9 cellular contexts compared by ENCODE assay signal in the genomic region with DNA sequence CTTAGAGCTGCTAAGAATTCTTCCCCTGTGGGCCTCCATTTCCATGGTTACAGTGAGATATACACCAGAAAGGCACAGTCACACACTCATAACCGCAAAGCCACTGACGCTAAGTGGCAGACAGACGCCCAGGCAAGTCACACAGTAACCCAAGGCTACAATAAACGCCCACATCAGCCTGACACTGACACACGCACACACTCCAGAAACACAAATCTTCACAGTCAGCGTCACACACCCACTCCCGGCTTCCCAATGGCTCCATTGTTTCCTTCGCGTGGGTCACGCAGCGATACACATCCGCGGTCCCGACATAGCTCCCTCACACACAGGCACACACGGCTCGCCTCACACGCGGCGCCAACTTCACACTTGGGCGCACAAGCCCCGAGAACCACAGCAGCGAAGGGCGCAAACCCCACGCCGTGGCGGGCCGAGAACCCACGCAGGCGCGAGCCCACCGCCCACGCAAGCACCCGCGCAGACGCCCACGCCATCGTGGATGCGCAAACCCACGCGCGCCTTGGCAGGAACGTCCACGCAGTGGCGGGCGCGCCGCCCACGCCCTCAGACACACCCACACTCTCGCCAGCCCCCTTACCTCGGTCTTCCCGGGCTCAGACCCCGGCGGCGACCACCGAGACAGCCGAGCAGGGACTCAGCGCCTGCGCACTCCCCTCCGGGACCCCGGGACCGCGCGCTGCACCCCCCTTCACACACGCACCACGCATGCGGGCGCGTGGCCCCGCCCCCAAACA. TPM values are rescaled to one million over a fixed set of nuclear protein-coding genes. Genes with fewer than 3 reads are reported as not detected.
A peak's percentile ranks its signal among the peaks of the same experiment; 100 is the strongest.
DNase-seq lines count a peak whose midpoint lies in the region; ATAC-seq lines count a peak whose summit lies in the region.
"Had no signal": no experiment of that assay in that cellular context is flagged by ENCODE, and none has a peak within 500 bp of the region (broad histone marks: within the 10 kb centered on the region; RNA-seq: fewer than 3 reads in every experiment).

A gene (minus strand): TSS at position 675 of the 758 bp plus-strand sequence. CDS start 14,975 bp downstream, outside the sequence.

- 2% methylated on average over 58 of the region's 69 CpGs for WGBS in mesenchymal stem cell

- peak within 1 kb of the TSS; percentile 74 for H2BK5ac ChIP-seq in mesenchymal stem cell (ENCODE audit: low read depth, low read length, poor library complexity, severe bottlenecking)

- peak within 1 kb of the TSS; percentile 68 to 77 for H3K4ac ChIP-seq in mesenchymal stem cell (ENCODE audit: low read depth in 1 of 2, low read length in 2 of 2)

- no peak for ATAC-seq in HG02938 (IDR thresholded peaks at IDR 0.05; ENCODE audit: unreplicated experiment)
- no peak for ATAC-seq in GM21390 (IDR thresholded peaks at IDR 0.05; ENCODE audit: unreplicated experiment)

- H3K27ac ChIP-seq in mesenchymal stem cell (ENCODE audit: low read length, poor library complexity, severe bottlenecking): peak within 1 kb of the TSS; percentile 85

- peak within 1 kb of the TSS; percentile 94 for H4K8ac ChIP-seq in mesenchymal stem cell (ENCODE audit: low read length)

- peak within 1 kb of the TSS; percentile 49 to 65 for H2BK12ac ChIP-seq in mesenchymal stem cell (ENCODE audit: low read length in 2 of 2)

- no peak within 1 kb of the TSS for H2AK5ac ChIP-seq in mesenchymal stem cell (ENCODE audit: low read length, severe bottlenecking)

- H3K23ac ChIP-seq in mesenchymal stem cell (ENCODE audit: low read length in 2 of 2): peak within 1 kb of the TSS; percentile 20 to 96

- peaks cover 34% of the 10 kb centered on the region for H3K9me3 ChIP-seq in mesenchymal stem cell (ENCODE audit: control insufficient read depth, low read length)

- peak within 1 kb of the TSS; percentile 95 to 96 for H3K18ac ChIP-seq in mesenchymal stem cell (ENCODE audit: low read depth in 1 of 2, low read length in 2 of 2)

- peaks cover 50% of the 10 kb centered on the region for H3K79me1 ChIP-seq in mesenchymal stem cell (replicated peaks; ENCODE audit: low read length, poor library complexity, severe bottlenecking)

- peak within 1 kb of the TSS; percentile 97 for H4K91ac ChIP-seq in mesenchymal stem cell (ENCODE audit: low read length)

- H3K27me3 ChIP-seq in mesenchymal stem cell (ENCODE audit: control insufficient read depth in 1 of 2, insufficient read depth in 1 of 2, low read length in 2 of 2): no peaks in the 10 kb centered on the region

- H3K36me3 ChIP-seq in mesenchymal stem cell (ENCODE audit: control insufficient read depth in 1 of 2, insufficient read depth in 2 of 2, low read depth in 1 of 2, low read length in 2 of 2): peaks cover 0 to 15% of the 10 kb centered on the region in 2 experiments

- peak within 1 kb of the TSS; percentile 93 for H3K9ac ChIP-seq in mesenchymal stem cell (ENCODE audit: low read length)

- peak within 1 kb of the TSS; percentile 89 for H3K4me2 ChIP-seq in mesenchymal stem cell (ENCODE audit: low read length, poor library complexity, severe bottlenecking)

- H3K14ac ChIP-seq in mesenchymal stem cell (ENCODE audit: low read length in 2 of 2): peak within 1 kb of the TSS; percentile 4 to 39

- H2AFZ ChIP-seq in mesenchymal stem cell (ENCODE audit: low read depth, low read length): peak within 1 kb of the TSS; percentile 96

- H3K4me1 ChIP-seq in mesenchymal stem cell (ENCODE audit: control insufficient read depth, insufficient read depth, low read depth, low read length): peaks cover 14% of the 10 kb centered on the region

- peak within 1 kb of the TSS; percentile 90 to 100 for H3K4me3 ChIP-seq in mesenchymal stem cell (ENCODE audit: insufficient read depth in 1 of 2, low read depth in 1 of 2, low read length in 2 of 2)

- H2BK120ac ChIP-seq in mesenchymal stem cell (ENCODE audit: low read depth, low read length): no peak within 1 kb of the TSS

- DNase-seq in GM03348 (ENCODE audit: low spot score) (peak; percentile 25), T1000 (lab: John Stamatoyannopoulos, UW) (peak; percentile 48), dermis blood vessel endothelial cell (peak; percentile 11), mesenchymal stem cell (peak; percentile 94), HT-29 (ENCODE audit: low spot score) (no peak)
- DNase-seq in stimulated activated CD8-positive, alpha-beta memory T cell treated with anti-CD3 and anti-CD28 coated beads, Interleukin-7, amount 100 ng/mL, for 24 hours (ENCODE audit: low read depth): peak; percentile 12

- peak within 1 kb of the TSS; percentile 30 for H2BK15ac ChIP-seq in mesenchymal stem cell (ENCODE audit: low read depth, poor library complexity, severe bottlenecking)

RNA-seq across cellular contexts. Expression of the gene that starts here (rescaled TPM):
- 2.7 and 3.1 TPM in 2 replicates for total RNA-seq in dermis blood vessel endothelial cell
- polyA plus RNA-seq in mesenchymal stem cell (2013, experiment 1 of 2): 2.7 TPM
- 2.3 TPM for polyA plus RNA-seq in mesenchymal stem cell (2013, experiment 2 of 2)
- total RNA-seq in HT-29 (2014; rRNA removed; shearing (Covaris generic)): not detected in 2 replicates
- total RNA-seq: NCI-H460 had no signal
